24 cellular contexts compared by ENCODE assay signal in the genomic region with DNA sequence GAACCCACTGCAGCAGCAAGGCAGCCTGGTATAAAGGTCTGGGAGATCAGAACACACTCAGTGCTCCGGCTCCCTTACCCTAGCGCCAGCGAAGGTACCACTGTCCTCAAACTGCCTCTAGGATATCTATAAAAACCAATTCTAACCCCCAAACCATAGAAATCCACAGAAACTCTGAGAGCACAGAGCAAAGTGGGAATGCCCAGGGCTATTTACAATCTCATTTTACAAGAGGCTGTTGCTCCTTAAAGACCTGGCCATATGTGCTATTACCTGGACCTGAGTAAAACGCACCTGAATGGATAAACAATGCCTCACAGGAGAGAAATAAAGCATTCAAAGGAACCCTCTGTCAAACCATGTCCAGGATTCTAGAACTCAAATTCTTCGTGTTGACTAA. TPM values are rescaled to one million over a fixed set of nuclear protein-coding genes. Genes with fewer than 3 reads are reported as not detected.
DNase-seq lines count a peak whose midpoint lies in the region; ATAC-seq and TF ChIP-seq lines count a peak whose summit lies in the region.
"Had no signal": no experiment of that assay in that cellular context is flagged by ENCODE, and none has a peak within 500 bp of the region (broad histone marks: within the 10 kb centered on the region; RNA-seq: fewer than 3 reads in every experiment).

No MANE protein-coding gene starts in this region.

- H3K4me1 Mint-ChIP-seq in activated CD4-positive, alpha-beta T cell treated with anti-CD3 and anti-CD28 coated beads, Interleukin-2, amount 10 ng/mL, durations not matched to agents 24 days and 14 days, result peaks cover 33% of the 10 kb centered on the region
- H3K4me1 Mint-ChIP-seq in nephron progenitor cell, result peaks cover 38% of the 10 kb centered on the region

- TF ChIP-seq CTCF in HCT116 (IDR thresholded peaks at IDR 0.05 in 2 of 3, conservative IDR thresholded peaks at IDR 0.05 in 1 of 3; ENCODE audit: borderline replicate concordance in 1 of 3, insufficient read depth in 1 of 3, low read depth in 2 of 3, low read length in 2 of 3) (no peak), VCaP (conservative IDR thresholded peaks at IDR 0.05) (no peak), nephron progenitor cell (IDR thresholded peaks at IDR 0.05) (no peak)

- no peaks in the 10 kb centered on the region for H3K9me2 ChIP-seq in HCT116 (ENCODE audit: insufficient read depth)

- H3K9me3 Mint-ChIP-seq in activated CD4-positive, alpha-beta T cell treated with anti-CD3 and anti-CD28 coated beads, Interleukin-2, amount 10 ng/mL, durations not matched to agents 24 days and 14 days, result no peaks in the 10 kb centered on the region
- peaks cover under 1% of the 10 kb centered on the region for H3K9me3 Mint-ChIP-seq in nephron progenitor cell
- H3K9me3 Mint-ChIP-seq: activated B cell treated with CpG ODN at 0.5 μM for 24 hours, mesothelial cell of epicardium had no signal

- peaks cover 0 to 21% of the 10 kb centered on the region in 2 experiments; a peak in 1 of 4 replicates for H3K36me3 ChIP-seq in HCT116 (ENCODE audit: control insufficient read depth in 1 of 2, insufficient read depth in 2 of 2, low read length in 2 of 2)
- H3K36me3 ChIP-seq: left ventricle myocardium inferior, neural progenitor cell, thyroid gland had no signal

- H3K4me3 ChIP-seq in HCT116 (replicated peaks in 1 of 2; ENCODE audit: low read depth in 1 of 2, low read length in 2 of 2), result no peak overlapping the region
- H3K4me3 ChIP-seq: left ventricle myocardium inferior, neural progenitor cell, thyroid gland had no signal

- peak overlapping the region; percentile 14 for H3K4me3 Mint-ChIP-seq in activated CD4-positive, alpha-beta T cell treated with anti-CD3 and anti-CD28 coated beads, Interleukin-2, amount 10 ng/mL, durations not matched to agents 24 days and 14 days
- H3K4me3 Mint-ChIP-seq in nephron progenitor cell, result peak overlapping the region; percentile 7
- H3K4me3 Mint-ChIP-seq: activated B cell treated with CpG ODN at 0.5 μM for 24 hours, mesothelial cell of epicardium, neural progenitor cell had no signal

- H3K27me3 ChIP-seq in HCT116 (ENCODE audit: insufficient read depth, low read length), result no peaks in the 10 kb centered on the region
- H3K27me3 ChIP-seq: thyroid gland had no signal

- no peak for ATAC-seq in HCT116
- ATAC-seq in GM21360 (IDR thresholded peaks at IDR 0.05; ENCODE audit: unreplicated experiment), result no peak

- intact Hi-C loops in activated CD4-positive, alpha-beta T cell treated with anti-CD3 and anti-CD28 coated beads, Interleukin-2, amount 10 ng/mL, durations not matched to agents 24 days and 14 days (cut with micrococcal nuclease), result loop anchor here (1.0 kb wide), 1 partner anchor 9 kb away; no protein-coding TSS in a partner anchor
- intact Hi-C loops in HCT116 (cut with micrococcal nuclease), result no loop called here

- no TSS peak for BruUV-seq in HCT116 (replicated peaks; lab: Mats Ljungman, UMichigan)

- no peaks in the 10 kb centered on the region for H4K20me1 ChIP-seq in HCT116 (ENCODE audit: insufficient read depth)

- peaks cover 27 to 66% of the 10 kb centered on the region in 2 experiments for H3K4me1 ChIP-seq in HCT116 (ENCODE audit: control insufficient read depth in 1 of 2, insufficient read depth in 2 of 2, low read length in 2 of 2)

- H3K9me3 ChIP-seq in HCT116 (ENCODE audit: control insufficient read depth in 1 of 2, insufficient read depth in 1 of 2, low read depth in 1 of 2, low read length in 2 of 2), result no peaks in the 10 kb centered on the region
- H3K9me3 ChIP-seq: left ventricle myocardium inferior, thyroid gland had no signal

- POLR2A ChIA-PET in HCT116 (lab: Charles Lee), result no interaction called here

- RAD21 ChIA-PET in HCT116 (lab: Charles Lee; ENCODE audit: low non-redundant PET in 1 of 2, low total read pairs in 2 of 2, uncharacterized antibody in 2 of 2, unreplicated experiment in 2 of 2), result no interaction called here

- TF ChIP-seq RAD21 in HCT116 (IDR thresholded peaks at IDR 0.05; ENCODE audit: low read depth), result no peak

- DNase-seq in activated CD4-positive, alpha-beta T cell treated with anti-CD3 and anti-CD28 coated beads, Interleukin-2, amount 10 ng/mL, durations not matched to agents 24 days and 14 days, result no peak
- no peak for DNase-seq in activated CD4-positive, alpha-beta T cell treated with anti-CD3 and anti-CD28 coated beads for 48 hours
- DNase-seq in HCT116 (ENCODE audit: low read depth, low spot score) (no peak), nephron progenitor cell (no peak), 8988T (no peak), AG20443 (ENCODE audit: low spot score) (no peak)
- DNase-seq: activated B cell treated with CpG ODN at 0.5 μM for 24 hours; activated CD8-positive, alpha-beta memory T cell treated with anti-CD3 and anti-CD28 coated beads for 24 hours; COR-L47; dermis blood vessel endothelial cell; H7; head of caudate nucleus; left ventricle myocardium inferior; NCI-H1092 treated with DMSO at 0.1 percent for 48 hours; NCI-H2081 treated with DMSO at 0.1 percent for 48 hours; NCI-H82; stimulated activated naive CD4-positive, alpha-beta T cell treated with Interleukin-2 at 50 U/mL for 16 hours; T-helper 9 cell; thyroid gland had no signal

- H3K9ac ChIP-seq in HCT116 (ENCODE audit: low read length), result no peak overlapping the region
- H3K9ac ChIP-seq: neural progenitor cell had no signal

- H3K79me2 ChIP-seq in HCT116 (ENCODE audit: insufficient read depth, low read length), result peaks cover 92% of the 10 kb centered on the region

- H3K36me3 Mint-ChIP-seq in activated CD4-positive, alpha-beta T cell treated with anti-CD3 and anti-CD28 coated beads, Interleukin-2, amount 10 ng/mL, durations not matched to agents 24 days and 14 days (ENCODE audit: low read depth), result peaks cover 15% of the 10 kb centered on the region
- H3K36me3 Mint-ChIP-seq in nephron progenitor cell (ENCODE audit: low read depth), result peaks cover 3% of the 10 kb centered on the region
- H3K36me3 Mint-ChIP-seq: mesothelial cell of epicardium had no signal

- H3K4me2 ChIP-seq in HCT116 (ENCODE audit: low read length), result peak overlapping the region; percentile 77; the same call in 1 of the 2 replicates
- H3K4me2 ChIP-seq: neural progenitor cell had no signal

- H3K27me3 Mint-ChIP-seq in activated CD4-positive, alpha-beta T cell treated with anti-CD3 and anti-CD28 coated beads, Interleukin-2, amount 10 ng/mL, durations not matched to agents 24 days and 14 days, result no peaks in the 10 kb centered on the region
- peaks cover 6% of the 10 kb centered on the region for H3K27me3 Mint-ChIP-seq in nephron progenitor cell (ENCODE audit: low read depth, poor library complexity)
- H3K27me3 Mint-ChIP-seq: activated B cell treated with CpG ODN at 0.5 μM for 24 hours, progenitor cell of endocrine pancreas had no signal

- no peak overlapping the region for H2AFZ ChIP-seq in HCT116 (ENCODE audit: low read depth, low read length, poor library complexity, severe bottlenecking)
- H2AFZ ChIP-seq: neural progenitor cell had no signal

- no peak overlapping the region for H3K27ac Mint-ChIP-seq in activated CD4-positive, alpha-beta T cell treated with anti-CD3 and anti-CD28 coated beads, Interleukin-2, amount 10 ng/mL, durations not matched to agents 24 days and 14 days
- no peak overlapping the region for H3K27ac Mint-ChIP-seq in nephron progenitor cell
- H3K27ac Mint-ChIP-seq: activated B cell treated with CpG ODN at 0.5 μM for 24 hours, mesothelial cell of epicardium, neural progenitor cell, progenitor cell of endocrine pancreas had no signal

- no peak overlapping the region for H3K27ac ChIP-seq in HCT116 (ENCODE audit: low read depth, low read length)
- H3K27ac ChIP-seq in VCaP, result peak overlapping the region; percentile 68
- H3K27ac ChIP-seq: left ventricle myocardium inferior, neural progenitor cell had no signal

- TF ChIP-seq POLR2A in HCT116 (IDR thresholded peaks at IDR 0.05; ENCODE audit: borderline replicate concordance, extremely low read depth, insufficient read depth, insufficient read length), result no peak

- CTCF ChIA-PET in HCT116 (lab: Charles Lee), result no interaction called here

TF ChIP-seq in HCT116, 20 proteins besides CTCF, POLR2A, EP300 and RAD21 (continues in another document):
- TF ChIP-seq JUND (IDR thresholded peaks at IDR 0.05) (no peak), SIN3A (IDR thresholded peaks at IDR 0.05; ENCODE audit: low read depth) (no peak), POLR2AphosphoS5 (IDR thresholded peaks at IDR 0.05; ENCODE audit: low read depth, low read length) (no peak), SRF (IDR thresholded peaks at IDR 0.05; ENCODE audit: low read depth) (no peak), EGR1 (IDR thresholded peaks at IDR 0.05; ENCODE audit: low read depth) (no peak), SP1 (IDR thresholded peaks at IDR 0.05; ENCODE audit: low read depth) (no peak), YY1 (IDR thresholded peaks at IDR 0.05; ENCODE audit: extremely low read depth, insufficient replicate concordance, low read depth, low read length) (no peak), ELF1 (IDR thresholded peaks at IDR 0.05; ENCODE audit: borderline replicate concordance, low read depth) (no peak), EZH2 (IDR thresholded peaks at IDR 0.05) (no peak), ZFX (IDR thresholded peaks at IDR 0.05) (no peak), CEBPB (IDR thresholded peaks at IDR 0.05; ENCODE audit: low read depth) (no peak)
- TF ChIP-seq, protein P1, sequence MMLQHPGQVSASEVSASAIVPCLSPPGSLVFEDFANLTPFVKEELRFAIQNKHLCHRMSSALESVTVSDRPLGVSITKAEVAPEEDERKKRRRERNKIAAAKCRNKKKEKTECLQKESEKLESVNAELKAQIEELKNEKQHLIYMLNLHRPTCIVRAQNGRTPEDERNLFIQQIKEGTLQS (IDR thresholded peaks at IDR 0.05), result no peak
- TF ChIP-seq, protein P2, sequence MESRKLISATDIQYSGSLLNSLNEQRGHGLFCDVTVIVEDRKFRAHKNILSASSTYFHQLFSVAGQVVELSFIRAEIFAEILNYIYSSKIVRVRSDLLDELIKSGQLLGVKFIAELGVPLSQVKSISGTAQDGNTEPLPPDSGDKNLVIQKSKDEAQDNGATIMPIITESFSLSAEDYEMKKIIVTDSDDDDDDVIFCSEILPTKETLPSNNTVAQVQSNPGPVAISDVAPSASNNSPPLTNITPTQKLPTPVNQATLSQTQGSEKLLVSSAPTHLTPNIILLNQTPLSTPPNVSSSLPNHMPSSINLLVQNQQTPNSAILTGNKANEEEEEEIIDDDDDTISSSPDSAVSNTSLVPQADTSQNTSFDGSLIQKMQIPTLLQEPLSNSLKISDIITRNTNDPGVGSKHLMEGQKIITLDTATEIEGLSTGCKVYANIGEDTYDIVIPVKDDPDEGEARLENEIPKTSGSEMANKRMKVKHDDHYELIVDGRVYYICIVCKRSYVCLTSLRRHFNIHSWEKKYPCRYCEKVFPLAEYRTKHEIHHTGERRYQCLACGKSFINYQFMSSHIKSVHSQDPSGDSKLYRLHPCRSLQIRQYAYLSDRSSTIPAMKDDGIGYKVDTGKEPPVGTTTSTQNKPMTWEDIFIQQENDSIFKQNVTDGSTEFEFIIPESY (IDR thresholded peaks at IDR 0.05; ENCODE audit: extremely low read depth, insufficient replicate concordance, low read length), result no peak

RNA-seq across cellular contexts. Expression of a gene that starts 4.3 kb away (rescaled TPM):
- 40.3 and 40.9 TPM in 2 replicates for total RNA-seq in activated CD4-positive, alpha-beta T cell treated with anti-CD3 and anti-CD28 coated beads, Interleukin-2, amount 10 ng/mL, durations not matched to agents 24 days and 14 days
- 118 TPM for total RNA-seq in HCT116 (2021; ENCODE audit: unreplicated experiment)
- 62.6 and 81.7 TPM in 2 replicates for polyA plus RNA-seq in HCT116 (2012)
